Comparison of ENCODE assay signal across 10 cellular contexts in the genomic region with DNA sequence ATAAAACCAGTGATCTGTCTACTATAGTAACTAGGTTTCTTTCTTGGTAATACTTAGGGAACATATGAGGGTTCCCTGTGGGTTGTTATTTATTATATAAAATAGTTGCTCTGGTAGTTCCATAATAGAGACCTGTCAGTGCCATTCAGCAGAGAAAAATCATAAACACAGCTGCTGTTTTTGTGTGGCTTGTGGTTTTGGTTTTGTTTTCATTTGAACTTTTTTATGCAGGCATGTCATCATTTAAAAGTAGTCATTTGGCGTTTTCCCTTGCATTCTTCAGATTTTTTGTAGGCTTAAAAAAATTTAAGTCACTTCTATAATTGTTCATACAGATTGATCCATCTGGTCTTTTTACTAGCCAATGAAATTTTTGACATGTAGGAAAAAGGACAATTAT. TPM values are rescaled to one million over a fixed set of nuclear protein-coding genes. Genes with fewer than 3 reads are reported as not detected.
DNase-seq lines count a peak whose midpoint lies in the region; ATAC-seq, FAIRE-seq and TF ChIP-seq lines count a peak whose summit lies in the region.
"Had no signal": no experiment of that assay in that cellular context is flagged by ENCODE, and none has a peak within 500 bp of the region (broad histone marks: within the 10 kb centered on the region; RNA-seq: fewer than 3 reads in every experiment).

No MANE protein-coding gene starts in this region.

- no peak overlapping the region for H2AFZ ChIP-seq in HepG2 (ENCODE audit: low read length)

- no peak overlapping the region for H3K4me2 ChIP-seq in HepG2 (ENCODE audit: low read depth, low read length)

- no peak overlapping the region for H3K27ac ChIP-seq in AG04450 (ENCODE audit: low read depth, low read length)
- peak overlapping the region in 3 of 4 donors; percentile 5 to 22 (median 20) for H3K27ac ChIP-seq in sigmoid colon
- H3K27ac ChIP-seq in HepG2 (ENCODE audit: extremely low read length, insufficient read depth, low read length) = no peak overlapping the region

- POLR2A ChIA-PET in AG04450 (lab: Yijun Ruan, JAX) = no interaction called here
- POLR2A ChIA-PET in HepG2 (lab: Yijun Ruan, JAX) = no interaction called here

- H3K9me3 Mint-ChIP-seq in activated T-helper 1 cell treated with anti-CD3 and anti-CD28 coated beads, Interleukin-12 subunit alpha, Interleukin-12 subunit beta, Interleukin-2, Interleukin-4 antibody, amounts not matched to agents 30 ng/mL and 10 ng/mL and 1 ng/mL, durations not matched to agents 14 hours and 24 hours and 36 hours = no peaks in the 10 kb centered on the region
- H3K9me3 Mint-ChIP-seq: stimulated activated naive CD8-positive, alpha-beta T cell treated with anti-CD3 and anti-CD28 coated beads, Interleukin-15, Interleukin-2, amounts not matched to agents 100 ng/mL and 50 ng/mL, for 24 hours had no signal

- peaks cover 0 to 14% (median 0%) of the 10 kb centered on the region in 4 donors for H3K36me3 ChIP-seq in sigmoid colon
- H3K36me3 ChIP-seq in HepG2 (replicated peaks in 1 of 2; ENCODE audit: control insufficient read depth in 1 of 2, insufficient read depth in 2 of 2, low read length in 2 of 2) = 0 out of 5 replicates have a peak, but pooled peaks cover 0 to 3% of the 10 kb centered on the region in 2 experiments

- H3K27ac Mint-ChIP-seq in activated T-helper 1 cell treated with anti-CD3 and anti-CD28 coated beads, Interleukin-12 subunit alpha, Interleukin-12 subunit beta, Interleukin-2, Interleukin-4 antibody, amounts not matched to agents 30 ng/mL and 10 ng/mL and 1 ng/mL, durations not matched to agents 14 hours and 24 hours and 36 hours = no peak overlapping the region

- ATAC-seq in GM18907 (IDR thresholded peaks at IDR 0.05; ENCODE audit: unreplicated experiment) = peak; percentile 89
- peak; percentile 92 for ATAC-seq in HG03060 (IDR thresholded peaks at IDR 0.05; ENCODE audit: low read depth, unreplicated experiment)
- ATAC-seq in HepG2 = no peak

- H3K4me1 ChIP-seq in sigmoid colon (peaks cover 0 to 33% (median 28%) of the 10 kb centered on the region in 4 donors), HepG2 (ENCODE audit: insufficient read depth, low read length) (peaks cover 8% of the 10 kb centered on the region)

- TF ChIP-seq CTCF in AG04450 (IDR thresholded peaks at IDR 0.05; ENCODE audit: low read depth, low read length) (no peak), sigmoid colon (IDR thresholded peaks at IDR 0.05) (no peak), HepG2 (CRISPR knock-in tag; IDR thresholded peaks at IDR 0.05) (no peak)

- no peak for TF ChIP-seq POLR2A in sigmoid colon (IDR thresholded peaks at IDR 0.05)
- no peak for TF ChIP-seq POLR2A in HepG2 (IDR thresholded peaks at IDR 0.05; ENCODE audit: insufficient read depth in 1 of 2, low read depth in 2 of 2, low read length in 2 of 2)

- H3K27me3 ChIP-seq in AG04450 (ENCODE audit: control insufficient read depth, insufficient read depth, low read length) = no peaks in the 10 kb centered on the region
- H3K27me3 ChIP-seq in sigmoid colon = no peaks in the 10 kb centered on the region
- H3K27me3 ChIP-seq in HepG2 (ENCODE audit: control insufficient read depth in 1 of 2, insufficient read depth in 2 of 2, low read length in 2 of 2) = no peaks in the 10 kb centered on the region

- H4K20me1 ChIP-seq in HepG2 (ENCODE audit: insufficient read depth, low read length) = peaks cover 5% of the 10 kb centered on the region; the same call in 1 of the 2 replicates

- TF ChIP-seq RAD21 in HepG2 (CRISPR knock-in tag; IDR thresholded peaks at IDR 0.05) = no peak

- H3K4me3 ChIP-seq in AG04450 (ENCODE audit: low read depth, low read length) (no peak overlapping the region), sigmoid colon (no peak overlapping the region), HepG2 (replicated peaks in 1 of 3; ENCODE audit: insufficient read depth in 1 of 3, low read depth in 2 of 3, low read length in 3 of 3) (no peak overlapping the region)

- H3K9ac ChIP-seq in HepG2 (ENCODE audit: insufficient read depth, low read depth, low read length) = no peak overlapping the region

- H3K27me3 Mint-ChIP-seq in activated T-helper 1 cell treated with anti-CD3 and anti-CD28 coated beads, Interleukin-12 subunit alpha, Interleukin-12 subunit beta, Interleukin-2, Interleukin-4 antibody, amounts not matched to agents 30 ng/mL and 10 ng/mL and 1 ng/mL, durations not matched to agents 14 hours and 24 hours and 36 hours (ENCODE audit: insufficient read depth) = no peaks in the 10 kb centered on the region
- H3K27me3 Mint-ChIP-seq: stimulated activated naive CD8-positive, alpha-beta T cell treated with anti-CD3 and anti-CD28 coated beads, Interleukin-15, Interleukin-2, amounts not matched to agents 100 ng/mL and 50 ng/mL, for 24 hours had no signal

- FAIRE-seq in HepG2 (lab: Jason Lieb, UNC) = no peak
- FAIRE-seq: endometrium had no signal

- BruUV-seq in HepG2 (replicated peaks; lab: Mats Ljungman, UMichigan) = no TSS peak

- 14 to 64% methylated on average over 1 of the region's 1 CpG for WGBS in sigmoid colon, 2 donors
- WGBS in HepG2 (ENCODE audit: low lambda C conversion rate) = 95% methylated on average over 1 of the region's 1 CpG

- no peaks in the 10 kb centered on the region for H3K79me2 ChIP-seq in HepG2 (ENCODE audit: insufficient read depth, low read length)

- peak; percentile 71 for DNase-seq in AG04450 (ENCODE audit: low read depth, low spot score)
- DNase-seq in activated T-helper 1 cell treated with anti-CD3 and anti-CD28 coated beads, Interleukin-12 subunit alpha, Interleukin-12 subunit beta, Interleukin-2, Interleukin-4 antibody, amounts not matched to agents 30 ng/mL and 10 ng/mL and 1 ng/mL, durations not matched to agents 14 hours and 24 hours and 36 hours (ENCODE audit: low spot score) = peak; percentile 22
- no peak for DNase-seq in sigmoid colon
- no peak for DNase-seq in HepG2 (ENCODE audit: low spot score)
- DNase-seq in iPS-NIHi7 (ENCODE audit: extremely low spot score) = no peak
- DNase-seq in NCI-H1436 (lab: John Stamatoyannopoulos, UW) = no peak

- in situ Hi-C loops in HepG2 (cut with HindIII; ENCODE audit: extremely low pct_ligation_motif_present, low pct_unique_long_range_greater_than_20kb) = no loop called here

- peaks cover 7% of the 10 kb centered on the region for H3K36me3 Mint-ChIP-seq in activated T-helper 1 cell treated with anti-CD3 and anti-CD28 coated beads, Interleukin-12 subunit alpha, Interleukin-12 subunit beta, Interleukin-2, Interleukin-4 antibody, amounts not matched to agents 30 ng/mL and 10 ng/mL and 1 ng/mL, durations not matched to agents 14 hours and 24 hours and 36 hours (ENCODE audit: low read depth)

- intact Hi-C loops in activated T-helper 1 cell treated with anti-CD3 and anti-CD28 coated beads, Interleukin-12 subunit alpha, Interleukin-12 subunit beta, Interleukin-2, Interleukin-4 antibody, amounts not matched to agents 30 ng/mL and 10 ng/mL and 1 ng/mL, durations not matched to agents 14 hours and 24 hours and 36 hours (cut with micrococcal nuclease) = loop anchor here (1.0 kb wide), 2 partner anchors 15 to 49 kb away; no protein-coding TSS in a partner anchor
- intact Hi-C loops in sigmoid colon (cut with DNase I) = no loop called here
- intact Hi-C loops in HepG2 (cut with micrococcal nuclease; ENCODE audit: unreplicated experiment) = no loop called here

- H3K4me1 Mint-ChIP-seq in activated T-helper 1 cell treated with anti-CD3 and anti-CD28 coated beads, Interleukin-12 subunit alpha, Interleukin-12 subunit beta, Interleukin-2, Interleukin-4 antibody, amounts not matched to agents 30 ng/mL and 10 ng/mL and 1 ng/mL, durations not matched to agents 14 hours and 24 hours and 36 hours (ENCODE audit: low read depth) = peaks cover 28% of the 10 kb centered on the region

- CTCF ChIA-PET in AG04450 (lab: Charles Lee) (interaction anchor here (0.6 to 1.0 kb wide), 2 partner anchors 119 to 126 kb away, joined by 3 to 4 read pairs; no protein-coding TSS in a partner anchor), HepG2 (lab: Yijun Ruan, JAX; ENCODE audit: low intra/inter-chr PET ratio, low total read pairs) (no interaction called here)

- no peak overlapping the region for H3K4me3 Mint-ChIP-seq in activated T-helper 1 cell treated with anti-CD3 and anti-CD28 coated beads, Interleukin-12 subunit alpha, Interleukin-12 subunit beta, Interleukin-2, Interleukin-4 antibody, amounts not matched to agents 30 ng/mL and 10 ng/mL and 1 ng/mL, durations not matched to agents 14 hours and 24 hours and 36 hours
- H3K4me3 Mint-ChIP-seq: stimulated activated naive CD8-positive, alpha-beta T cell treated with anti-CD3 and anti-CD28 coated beads, Interleukin-15, Interleukin-2, amounts not matched to agents 100 ng/mL and 50 ng/mL, for 24 hours had no signal

- H3K9me3 ChIP-seq in AG04450 (ENCODE audit: control insufficient read depth, insufficient read depth, low read length) (no peaks in the 10 kb centered on the region), sigmoid colon (no peaks in the 10 kb centered on the region), HepG2 (ENCODE audit: low read length) (no peaks in the 10 kb centered on the region)

- no peak for TF ChIP-seq EP300 in sigmoid colon (IDR thresholded peaks at IDR 0.05)
- no peak for TF ChIP-seq EP300 in HepG2 (IDR thresholded peaks at IDR 0.05; ENCODE audit: low read depth in 2 of 2, low read length in 2 of 2)
- TF ChIP-seq EP300 in HepG2 (CRISPR knock-in tag; IDR thresholded peaks at IDR 0.05; ENCODE audit: borderline replicate concordance) = no peak

RNA-seq across cellular contexts. Expression of a gene that starts 47.9 kb away (rescaled TPM):
- polyA plus RNA-seq in AG04450 (2011; rRNA removed) (13.9 and 21.4 TPM in 2 replicates), sigmoid colon (1 to 10 TPM; 3.0 to 7.6 (median 3.5) TPM), HepG2 (2011; rRNA removed) (4.6 and 5.7 TPM in 2 replicates)
- 14.9 and 28.4 TPM in 2 replicates for polyA minus RNA-seq in AG04450 (2011; rRNA and poly(A)+ RNA removed)
- total RNA-seq in activated T-helper 1 cell treated with anti-CD3 and anti-CD28 coated beads, Interleukin-12 subunit alpha, Interleukin-12 subunit beta, Interleukin-2, Interleukin-4 antibody, amounts not matched to agents 30 ng/mL and 10 ng/mL and 1 ng/mL, durations not matched to agents 14 hours and 24 hours and 36 hours = 18.9 and 19.7 TPM in 2 replicates
- total RNA-seq in sigmoid colon (10 to 100 TPM; 21.6 to 44.6 (median 25.4) TPM), HepG2 (2016; rRNA removed; fragmentation: Illumina TruSeq; extraction: Trizol) (11.4 and 20.4 TPM in 2 replicates)
- 1.7 and 1.8 TPM in 2 replicates for total RNA-seq in HepG2 (2016; cell fraction: cytosol; rRNA removed; fragmentation: Illumina TruSeq; extraction: Trizol; ENCODE audit: low read depth)
- 11.5 and 16.5 TPM in 2 replicates for total RNA-seq in HepG2 (2016; cell fraction: insoluble cytoplasmic fraction; rRNA removed; fragmentation: Illumina TruSeq; extraction: Trizol)
- 7.8 and 8.2 TPM in 2 replicates for total RNA-seq in HepG2 (2016; cell fraction: membrane; rRNA removed; fragmentation: Illumina TruSeq; extraction: Trizol)
- 15.1 and 17.9 TPM in 2 replicates for total RNA-seq in HepG2 (2016; cell fraction: nucleus; rRNA removed; fragmentation: Illumina TruSeq; extraction: Trizol)
- polyA plus RNA-seq in HepG2 (2011; cell fraction: cytosol; rRNA removed) = 1.9 and 3.7 TPM in 2 replicates
- 4.1 and 4.3 TPM in 2 replicates for polyA plus RNA-seq in HepG2 (2011; cell fraction: nucleus; rRNA removed)
- polyA plus RNA-seq in HepG2 (2012) = 10.5 and 14.0 TPM in 2 replicates
- 0.44 and 0.45 TPM in 2 replicates for polyA plus RNA-seq in HepG2 (2016; cell fraction: cytosol; fragmentation: Illumina TruSeq; extraction: Trizol; ENCODE audit: low read depth)
- polyA plus RNA-seq in HepG2 (2016; cell fraction: insoluble cytoplasmic fraction; fragmentation: Illumina TruSeq; extraction: Trizol; ENCODE audit: low read depth) = 8.7 and 11.5 TPM in 2 replicates
- 2.3 and 2.4 TPM in 2 replicates for polyA plus RNA-seq in HepG2 (2016; cell fraction: membrane; fragmentation: Illumina TruSeq; extraction: Trizol; ENCODE audit: low read depth)
- 9.7 and 10.7 TPM in 2 replicates for polyA plus RNA-seq in HepG2 (2016; cell fraction: nucleus; fragmentation: Illumina TruSeq; extraction: Trizol; ENCODE audit: insufficient read depth, low read depth)
- polyA minus RNA-seq in HepG2 (2011; rRNA and poly(A)+ RNA removed; ENCODE audit: low replicate concordance) = 4.0 and 7.4 TPM in 2 replicates
- 10.3 and 13.2 TPM in 2 replicates for polyA minus RNA-seq in HepG2 (2011; cell fraction: cytosol; rRNA and poly(A)+ RNA removed)
- polyA minus RNA-seq in HepG2 (2011; cell fraction: nucleus; rRNA and poly(A)+ RNA removed) = 36.6 and 37.7 TPM in 2 replicates

RNA-seq across cellular contexts. Expression of a gene that starts 54.8 kb away (rescaled TPM):
- polyA plus RNA-seq in AG04450 (2011; rRNA removed) (0.65 and 0.89 TPM in 2 replicates), sigmoid colon (1 to 10 TPM in 2 of 3 donors, under 1 TPM in 1; 0.60 to 1.5 (median 1.2) TPM), HepG2 (2011; rRNA removed) (7.1 and 8.7 TPM in 2 replicates)
- 0.78 and 1.5 TPM in 2 replicates for polyA minus RNA-seq in AG04450 (2011; rRNA and poly(A)+ RNA removed)
- 0.10 and 0.47 TPM in 2 replicates for total RNA-seq in activated T-helper 1 cell treated with anti-CD3 and anti-CD28 coated beads, Interleukin-12 subunit alpha, Interleukin-12 subunit beta, Interleukin-2, Interleukin-4 antibody, amounts not matched to agents 30 ng/mL and 10 ng/mL and 1 ng/mL, durations not matched to agents 14 hours and 24 hours and 36 hours
- total RNA-seq in sigmoid colon (1 to 10 TPM; 2.7 to 7.2 (median 4.8) TPM), HepG2 (2016; rRNA removed; fragmentation: Illumina TruSeq; extraction: Trizol) (2.4 and 4.3 TPM in 2 replicates)
- 1.1 TPM in 2 replicates for total RNA-seq in HepG2 (2016; cell fraction: cytosol; rRNA removed; fragmentation: Illumina TruSeq; extraction: Trizol; ENCODE audit: low read depth)
- 1.3 and 3.9 TPM in 2 replicates for total RNA-seq in HepG2 (2016; cell fraction: insoluble cytoplasmic fraction; rRNA removed; fragmentation: Illumina TruSeq; extraction: Trizol)
- total RNA-seq in HepG2 (2016; cell fraction: membrane; rRNA removed; fragmentation: Illumina TruSeq; extraction: Trizol) = 1.3 and 1.8 TPM in 2 replicates
- 9.9 and 12.3 TPM in 2 replicates for total RNA-seq in HepG2 (2016; cell fraction: nucleus; rRNA removed; fragmentation: Illumina TruSeq; extraction: Trizol)
- 3.1 and 5.4 TPM in 2 replicates for polyA plus RNA-seq in HepG2 (2011; cell fraction: cytosol; rRNA removed)
- 13.3 and 15.6 TPM in 2 replicates for polyA plus RNA-seq in HepG2 (2011; cell fraction: nucleus; rRNA removed)
- 10.1 and 14.9 TPM in 2 replicates for polyA plus RNA-seq in HepG2 (2012)
- 0.58 and 0.87 TPM in 2 replicates for polyA plus RNA-seq in HepG2 (2016; cell fraction: cytosol; fragmentation: Illumina TruSeq; extraction: Trizol; ENCODE audit: low read depth)
- polyA plus RNA-seq in HepG2 (2016; cell fraction: insoluble cytoplasmic fraction; fragmentation: Illumina TruSeq; extraction: Trizol; ENCODE audit: low read depth) = 2.1 and 2.2 TPM in 2 replicates
- polyA plus RNA-seq in HepG2 (2016; cell fraction: membrane; fragmentation: Illumina TruSeq; extraction: Trizol; ENCODE audit: low read depth) = 1.0 and 1.6 TPM in 2 replicates
- 16.1 and 23.2 TPM in 2 replicates for polyA plus RNA-seq in HepG2 (2016; cell fraction: nucleus; fragmentation: Illumina TruSeq; extraction: Trizol; ENCODE audit: insufficient read depth, low read depth)
- polyA minus RNA-seq in HepG2 (2011; rRNA and poly(A)+ RNA removed; ENCODE audit: low replicate concordance) = 1.6 and 5.2 TPM in 2 replicates
- 1.2 and 1.7 TPM in 2 replicates for polyA minus RNA-seq in HepG2 (2011; cell fraction: cytosol; rRNA and poly(A)+ RNA removed)
- polyA minus RNA-seq in HepG2 (2011; cell fraction: nucleus; rRNA and poly(A)+ RNA removed) = 27.2 and 32.1 TPM in 2 replicates

Comparison
In these comparisons a context has a peak if more than half of its experiments do, and no peak if none do; other contexts are left out.
1. DNase-seq: peak in AG04450 (single experiment) and activated T-helper 1 cell treated with anti-CD3 and anti-CD28 coated beads, Interleukin-12 subunit alpha, Interleukin-12 subunit beta, Interleukin-2, Interleukin-4 antibody, amounts not matched to agents 30 ng/mL and 10 ng/mL and 1 ng/mL, durations not matched to agents 14 hours and 24 hours and 36 hours (single experiment); none in sigmoid colon (single experiment), HepG2 (single experiment), iPS-NIHi7 (single experiment) and NCI-H1436 (single experiment).
2. H3K27ac ChIP-seq: peak in sigmoid colon (3 of 4); none in AG04450 (single experiment) and HepG2 (single experiment).